ENCODE assay signal across 11 cellular contexts in the genomic region with DNA sequence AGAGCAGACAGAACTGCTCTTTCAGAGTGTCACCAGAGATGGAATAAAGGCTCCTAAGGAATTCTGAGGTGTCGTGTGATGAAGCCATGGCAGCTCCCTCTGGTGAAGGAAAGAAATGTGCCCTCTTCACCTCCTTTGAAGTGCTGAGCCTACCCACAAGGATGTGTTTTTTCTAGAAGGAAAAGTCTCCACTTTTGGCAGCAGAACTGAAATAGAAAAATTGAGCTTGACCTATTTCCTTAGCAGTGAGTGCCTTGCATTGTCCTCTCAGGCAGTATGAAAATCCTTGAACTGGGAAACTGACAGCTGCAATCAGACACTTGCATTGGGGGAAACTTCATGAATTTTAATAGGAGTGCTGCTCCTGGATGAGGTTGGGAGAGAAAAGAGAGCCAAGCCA.
DNase-seq lines count a peak whose midpoint lies in the region; ATAC-seq and TF ChIP-seq lines count a peak whose summit lies in the region.
"Had no signal": no experiment of that assay in that cellular context is flagged by ENCODE, and none has a peak within 500 bp of the region (broad histone marks: within the 10 kb centered on the region; RNA-seq: fewer than 3 reads in every experiment).

No MANE protein-coding gene starts in this region.

- H3K9me3 ChIP-seq in SK-N-SH (no peaks in the 10 kb centered on the region), mesodermal cell (ENCODE audit: control insufficient read depth, low read length) (no peaks in the 10 kb centered on the region), upper lobe of left lung (no peaks in the 10 kb centered on the region), tibial nerve (no peaks in the 10 kb centered on the region), WERI-Rb-1 (ENCODE audit: severe bottlenecking) (no peaks in the 10 kb centered on the region)

- H4K20me1 ChIP-seq in SK-N-SH (ENCODE audit: insufficient read depth) = peaks cover 8% of the 10 kb centered on the region; the same call in 1 of the 2 replicates

- H2AFZ ChIP-seq in SK-N-SH (ENCODE audit: low read depth) = no peak overlapping the region

- no peak overlapping the region for H3K4me2 ChIP-seq in SK-N-SH

- CTCF ChIA-PET in SK-N-SH (lab: Yijun Ruan, JAX) = interaction anchor here (1.2 kb wide), 1 partner anchor 69 kb away, joined by 5 read pairs; no protein-coding TSS in a partner anchor

- no peak for TF ChIP-seq RAD21 in SK-N-SH (IDR thresholded peaks at IDR 0.05; ENCODE audit: low read length)

- TF ChIP-seq EP300 in SK-N-SH (IDR thresholded peaks at IDR 0.05; ENCODE audit: borderline replicate concordance in 1 of 2, low read depth in 1 of 2, low read length in 1 of 2) = no peak
- TF ChIP-seq EP300 in upper lobe of left lung (IDR thresholded peaks at IDR 0.05) = no peak
- no peak for TF ChIP-seq EP300 in tibial nerve (IDR thresholded peaks at IDR 0.05)

- 89% methylated on average over 1 of the region's 1 CpG for WGBS in SK-N-SH (ENCODE audit: low lambda C conversion rate)
- WGBS in mesodermal cell (ENCODE audit: insufficient coverage in 2 of 2), 2 experiments = 57 to 78% methylated on average over 1 of the region's 1 CpG
- 41 to 42% methylated on average over 1 of the region's 1 CpG for WGBS in upper lobe of left lung, 2 donors
- 10 to 36% methylated on average over 1 of the region's 1 CpG for WGBS in tibial nerve, 2 donors

- no peaks in the 10 kb centered on the region for H3K9me2 ChIP-seq in SK-N-SH

- H3K27ac ChIP-seq in SK-N-SH (ENCODE audit: low read depth in 2 of 2, low read length in 1 of 2) (peak overlapping the region in 1 of 2 experiments; percentile 60; a peak in 1 of 4 replicates), cingulate gyrus (ENCODE audit: low read depth, low read length) (peak overlapping the region; percentile 69), mesodermal cell (ENCODE audit: low read depth, low read length, severe bottlenecking) (peak overlapping the region; percentile 75), upper lobe of left lung (peak overlapping the region; percentile 6 to 82 (median 26)), tibial nerve (peak overlapping the region in 2 of 4 donors; percentile 6 to 34), WERI-Rb-1 (no peak overlapping the region)

- no peak overlapping the region for H3K9ac ChIP-seq in SK-N-SH

- no peak overlapping the region for H3K4me3 ChIP-seq in SK-N-SH (ENCODE audit: low read depth in 2 of 2, low read length in 1 of 2)
- no peak overlapping the region for H3K4me3 ChIP-seq in mesodermal cell (ENCODE audit: extremely low read depth, insufficient read depth, low read length, poor library complexity, severe bottlenecking)
- H3K4me3 ChIP-seq in upper lobe of left lung = no peak overlapping the region
- H3K4me3 ChIP-seq in tibial nerve = no peak overlapping the region
- no peak overlapping the region for H3K4me3 ChIP-seq in WERI-Rb-1 (ENCODE audit: low read depth, low read length)

- TF ChIP-seq CTCF in SK-N-SH (IDR thresholded peaks at IDR 0.05) (no peak), upper lobe of left lung (IDR thresholded peaks at IDR 0.05) (no peak), tibial nerve (IDR thresholded peaks at IDR 0.05) (no peak), WERI-Rb-1 (IDR thresholded peaks at IDR 0.05; ENCODE audit: low read depth, low read length) (no peak)

- peaks cover 72% of the 10 kb centered on the region for H3K79me2 ChIP-seq in SK-N-SH (ENCODE audit: insufficient read depth)

- DNase-seq in SK-N-SH (no peak), upper lobe of left lung (no peak), tibial nerve (ENCODE audit: low spot score in 2 of 2) (no peak), WERI-Rb-1 (no peak)
- DNase-seq: activated T-cell treated with anti-CD3 and anti-CD28 coated beads, Interleukin-2, amount 50 U/mL, for 72 hours; mesendoderm; NCI-H1930 had no signal

- TF ChIP-seq POLR2A in upper lobe of left lung (IDR thresholded peaks at IDR 0.05) (no peak), tibial nerve (IDR thresholded peaks at IDR 0.05) (no peak)

- H3K27me3 ChIP-seq in SK-N-SH (ENCODE audit: insufficient read depth) (no peaks in the 10 kb centered on the region), upper lobe of left lung (no peaks in the 10 kb centered on the region), tibial nerve (no peaks in the 10 kb centered on the region), WERI-Rb-1 (ENCODE audit: insufficient read depth, low read depth, severe bottlenecking) (no peaks in the 10 kb centered on the region)

- POLR2A ChIA-PET in SK-N-SH (lab: Yijun Ruan, JAX) = no interaction called here

- H3K36me3 ChIP-seq in SK-N-SH (replicated peaks in 1 of 2; ENCODE audit: control insufficient read depth in 1 of 2, insufficient read depth in 2 of 2, low read length in 1 of 2) (no peaks in the 10 kb centered on the region), mesodermal cell (ENCODE audit: control insufficient read depth, insufficient read depth, low read length) (no peaks in the 10 kb centered on the region), upper lobe of left lung (no peaks in the 10 kb centered on the region), tibial nerve (no peaks in the 10 kb centered on the region), WERI-Rb-1 (no peaks in the 10 kb centered on the region)

- ATAC-seq in SK-N-SH treated with all-trans-retinoic acid at 6 μM for 48 hours (no peak), upper lobe of left lung (ENCODE audit: low FRiP score in 2 of 2) (no peak), GM21423 (IDR thresholded peaks at IDR 0.05; ENCODE audit: unreplicated experiment) (no peak)
- ATAC-seq: activated T-cell treated with anti-CD3 and anti-CD28 coated beads, Interleukin-2, amount 50 U/mL, for 72 hours had no signal

- peaks cover 44% of the 10 kb centered on the region for H3F3A ChIP-seq in SK-N-SH (replicated peaks; ENCODE audit: insufficient read depth)

- H3K4me1 ChIP-seq in SK-N-SH (ENCODE audit: control insufficient read depth in 1 of 2, insufficient read depth in 2 of 2, low read depth in 1 of 2, low read length in 1 of 2) (peaks cover 29 to 32% of the 10 kb centered on the region in 2 experiments), mesodermal cell (ENCODE audit: control insufficient read depth, insufficient read depth, low read length, poor library complexity, severe bottlenecking) (peaks cover 17% of the 10 kb centered on the region), upper lobe of left lung (peaks cover 0 to 15% (median 6%) of the 10 kb centered on the region in 4 donors), tibial nerve (peaks cover 0 to 29% (median 3%) of the 10 kb centered on the region in 4 donors)

TF ChIP-seq in SK-N-SH, 30 proteins besides CTCF, POLR2A, EP300 and RAD21:
- TF ChIP-seq FOSL2 (IDR thresholded peaks at IDR 0.05; ENCODE audit: borderline replicate concordance, low read depth) (no peak), TCF12 (IDR thresholded peaks at IDR 0.05) (0 out of 2 replicates have a peak, but pooled peaks have one; percentile 24)
TF ChIP-seq in SK-N-SH: peak in this region for 1.

TF ChIP-seq in SK-N-SH treated with all-trans-retinoic acid at 6 μM for 48 hours, 23 proteins besides CTCF, POLR2A, EP300 and RAD21:
- TF ChIP-seq PPARA (CRISPR knock-in tag; IDR thresholded peaks at IDR 0.05; ENCODE audit: borderline replicate concordance) = no peak
- TF ChIP-seq GLIS3 (CRISPR knock-in tag; IDR thresholded peaks at IDR 0.05) = no peak
- no peak for TF ChIP-seq ZFP30 (CRISPR knock-in tag; IDR thresholded peaks at IDR 0.05)
- TF ChIP-seq BACH2 (CRISPR knock-in tag; IDR thresholded peaks at IDR 0.05; ENCODE audit: borderline replicate concordance) = no peak
- TF ChIP-seq SNAI2 (CRISPR knock-in tag; IDR thresholded peaks at IDR 0.05) = no peak
- TF ChIP-seq, protein P1, sequence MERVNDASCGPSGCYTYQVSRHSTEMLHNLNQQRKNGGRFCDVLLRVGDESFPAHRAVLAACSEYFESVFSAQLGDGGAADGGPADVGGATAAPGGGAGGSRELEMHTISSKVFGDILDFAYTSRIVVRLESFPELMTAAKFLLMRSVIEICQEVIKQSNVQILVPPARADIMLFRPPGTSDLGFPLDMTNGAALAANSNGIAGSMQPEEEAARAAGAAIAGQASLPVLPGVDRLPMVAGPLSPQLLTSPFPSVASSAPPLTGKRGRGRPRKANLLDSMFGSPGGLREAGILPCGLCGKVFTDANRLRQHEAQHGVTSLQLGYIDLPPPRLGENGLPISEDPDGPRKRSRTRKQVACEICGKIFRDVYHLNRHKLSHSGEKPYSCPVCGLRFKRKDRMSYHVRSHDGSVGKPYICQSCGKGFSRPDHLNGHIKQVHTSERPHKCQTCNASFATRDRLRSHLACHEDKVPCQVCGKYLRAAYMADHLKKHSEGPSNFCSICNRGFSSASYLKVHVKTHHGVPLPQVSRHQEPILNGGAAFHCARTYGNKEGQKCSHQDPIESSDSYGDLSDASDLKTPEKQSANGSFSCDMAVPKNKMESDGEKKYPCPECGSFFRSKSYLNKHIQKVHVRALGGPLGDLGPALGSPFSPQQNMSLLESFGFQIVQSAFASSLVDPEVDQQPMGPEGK (CRISPR knock-in tag; IDR thresholded peaks at IDR 0.05; ENCODE audit: borderline replicate concordance) = no peak
- no peak for TF ChIP-seq ISL1 (CRISPR knock-in tag; IDR thresholded peaks at IDR 0.05)
